1 cellular context compared by ENCODE assay signal in the genomic region with DNA sequence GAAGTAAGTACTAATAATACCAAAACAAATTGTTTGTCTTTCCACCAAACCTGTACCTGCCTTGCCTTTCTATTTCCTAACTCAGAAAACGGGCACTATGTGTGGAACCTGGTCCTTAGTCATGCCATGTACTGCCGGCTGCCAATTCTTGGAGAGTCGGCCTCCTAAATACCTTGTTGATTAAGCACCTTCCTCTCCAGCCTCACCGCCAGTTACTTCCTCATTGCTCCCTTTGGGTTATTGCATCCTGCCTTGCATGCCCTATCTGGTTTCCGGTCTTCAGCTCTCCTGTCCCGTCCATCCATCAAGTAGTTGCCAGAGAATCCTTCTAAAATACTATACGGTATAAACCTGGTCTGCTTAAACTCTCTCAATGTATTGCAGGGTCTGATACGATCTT.
A peak's percentile ranks its signal among the peaks of the same experiment; 100 is the strongest.
TF ChIP-seq lines count a peak whose summit lies in the region.
"Not testable (repeated sequence)": the region's sequence is repeated elsewhere in the genome, so short reads cannot be mapped to it uniquely, and the experiment has no call there.

No MANE protein-coding gene starts in this region.

TF ChIP-seq in K562, 482 proteins besides CTCF, POLR2A, EP300 and RAD21 (continues in another document):
- TF ChIP-seq CEBPB (tag; IDR thresholded peaks at IDR 0.05) (peak; percentile 29; the same call in 1 of the 2 replicates), MYC (IDR thresholded peaks at IDR 0.05; ENCODE audit: low read depth, low read length) (peak; percentile 11; the same call in 1 of the 2 replicates), ETV5 (CRISPR knock-in tag; IDR thresholded peaks at IDR 0.05; ENCODE audit: low read depth) (peak; percentile 84), ZNF311 (CRISPR knock-in tag; IDR thresholded peaks at IDR 0.05) (0 out of 2 replicates have a peak, but pooled peaks have one; percentile 26), DPF2 (IDR thresholded peaks at IDR 0.05) (0 out of 2 replicates have a peak, but pooled peaks have one; percentile 16), NR2C1 (tag; IDR thresholded peaks at IDR 0.05) (0 out of 2 replicates have a peak, but pooled peaks have one; percentile 13), HDAC1 (IDR thresholded peaks at IDR 0.05) (0 out of 4 replicates have a peak, but pooled peaks of 1 of the 2 experiments have one; percentile 23), TAF1 (IDR thresholded peaks at IDR 0.05; ENCODE audit: control insufficient read depth, extremely low read depth, insufficient read depth, low read length, severe bottlenecking) (peak; percentile 60), RCOR1 (IDR thresholded peaks at IDR 0.05; ENCODE audit: borderline replicate concordance in 1 of 2, low read depth in 2 of 2, low read length in 2 of 2) (peak in 1 of 2 experiments; percentile 71; a peak in 1 of 4 replicates), ELF1 (tag; IDR thresholded peaks at IDR 0.05) (peak; percentile 76), SUPT5H (IDR thresholded peaks at IDR 0.05) (peak; percentile 63), ZBTB26 (CRISPR knock-in tag; IDR thresholded peaks at IDR 0.05) (0 out of 2 replicates have a peak, but pooled peaks have one; percentile 45), CHD1 (IDR thresholded peaks at IDR 0.05; ENCODE audit: low read length) (peak; percentile 85), CEBPG (CRISPR knock-in tag; IDR thresholded peaks at IDR 0.05) (0 out of 2 replicates have a peak, but pooled peaks have one; percentile 32), ZFX (CRISPR knock-in tag; IDR thresholded peaks at IDR 0.05) (peak; percentile 44; the same call in 1 of the 2 replicates), ZNF395 (CRISPR knock-in tag; IDR thresholded peaks at IDR 0.05) (peak; percentile 9; the same call in 1 of the 2 replicates), FOXK2 (conservative IDR thresholded peaks at IDR 0.05 in 1 of 2, IDR thresholded peaks at IDR 0.05 in 1 of 2; ENCODE audit: low read depth in 2 of 2) (peak; percentile 74 to 75; a peak in 3 of 4 replicates), NFRKB (IDR thresholded peaks at IDR 0.05; ENCODE audit: low read depth) (peak; percentile 87; the same call in 1 of the 2 replicates), ZHX1 (conservative IDR thresholded peaks at IDR 0.05; ENCODE audit: low read length) (0 out of 2 replicates have a peak, but pooled peaks have one; percentile 6), OTX1 (CRISPR knock-in tag; IDR thresholded peaks at IDR 0.05) (peak; percentile 42; the same call in 1 of the 2 replicates), SMARCA4 (IDR thresholded peaks at IDR 0.05) (0 out of 2 replicates have a peak, but pooled peaks have one; percentile 34), TEAD4 (IDR thresholded peaks at IDR 0.05; ENCODE audit: low read length) (0 out of 2 replicates have a peak, but pooled peaks have one; percentile 9)
- not testable (repeated sequence) for TF ChIP-seq MYC (CRISPR knock-in tag; IDR thresholded peaks at IDR 0.05; ENCODE audit: borderline replicate concordance, low read depth); NR2C1 (IDR thresholded peaks at IDR 0.05); CEBPG (tag; conservative IDR thresholded peaks at IDR 0.05 in 1 of 2, IDR thresholded peaks at IDR 0.05 in 1 of 2); TEAD4 (CRISPR knock-in tag; IDR thresholded peaks at IDR 0.05; ENCODE audit: borderline replicate concordance)
- TF ChIP-seq, protein P1, sequence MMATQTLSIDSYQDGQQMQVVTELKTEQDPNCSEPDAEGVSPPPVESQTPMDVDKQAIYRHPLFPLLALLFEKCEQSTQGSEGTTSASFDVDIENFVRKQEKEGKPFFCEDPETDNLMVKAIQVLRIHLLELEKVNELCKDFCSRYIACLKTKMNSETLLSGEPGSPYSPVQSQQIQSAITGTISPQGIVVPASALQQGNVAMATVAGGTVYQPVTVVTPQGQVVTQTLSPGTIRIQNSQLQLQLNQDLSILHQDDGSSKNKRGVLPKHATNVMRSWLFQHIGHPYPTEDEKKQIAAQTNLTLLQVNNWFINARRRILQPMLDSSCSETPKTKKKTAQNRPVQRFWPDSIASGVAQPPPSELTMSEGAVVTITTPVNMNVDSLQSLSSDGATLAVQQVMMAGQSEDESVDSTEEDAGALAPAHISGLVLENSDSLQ (IDR thresholded peaks at IDR 0.05), result peak; percentile 69
- TF ChIP-seq, protein P2, sequence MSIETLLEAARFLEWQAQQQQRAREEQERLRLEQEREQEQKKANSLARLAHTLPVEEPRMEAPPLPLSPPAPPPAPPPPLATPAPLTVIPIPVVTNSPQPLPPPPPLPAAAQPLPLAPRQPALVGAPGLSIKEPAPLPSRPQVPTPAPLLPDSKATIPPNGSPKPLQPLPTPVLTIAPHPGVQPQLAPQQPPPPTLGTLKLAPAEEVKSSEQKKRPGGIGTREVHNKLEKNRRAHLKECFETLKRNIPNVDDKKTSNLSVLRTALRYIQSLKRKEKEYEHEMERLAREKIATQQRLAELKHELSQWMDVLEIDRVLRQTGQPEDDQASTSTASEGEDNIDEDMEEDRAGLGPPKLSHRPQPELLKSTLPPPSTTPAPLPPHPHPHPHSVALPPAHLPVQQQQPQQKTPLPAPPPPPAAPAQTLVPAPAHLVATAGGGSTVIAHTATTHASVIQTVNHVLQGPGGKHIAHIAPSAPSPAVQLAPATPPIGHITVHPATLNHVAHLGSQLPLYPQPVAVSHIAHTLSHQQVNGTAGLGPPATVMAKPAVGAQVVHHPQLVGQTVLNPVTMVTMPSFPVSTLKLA (conservative IDR thresholded peaks at IDR 0.05), result peak in 1 of 2 experiments; percentile 31; a peak in 1 of 4 replicates
- TF ChIP-seq, protein P3, sequence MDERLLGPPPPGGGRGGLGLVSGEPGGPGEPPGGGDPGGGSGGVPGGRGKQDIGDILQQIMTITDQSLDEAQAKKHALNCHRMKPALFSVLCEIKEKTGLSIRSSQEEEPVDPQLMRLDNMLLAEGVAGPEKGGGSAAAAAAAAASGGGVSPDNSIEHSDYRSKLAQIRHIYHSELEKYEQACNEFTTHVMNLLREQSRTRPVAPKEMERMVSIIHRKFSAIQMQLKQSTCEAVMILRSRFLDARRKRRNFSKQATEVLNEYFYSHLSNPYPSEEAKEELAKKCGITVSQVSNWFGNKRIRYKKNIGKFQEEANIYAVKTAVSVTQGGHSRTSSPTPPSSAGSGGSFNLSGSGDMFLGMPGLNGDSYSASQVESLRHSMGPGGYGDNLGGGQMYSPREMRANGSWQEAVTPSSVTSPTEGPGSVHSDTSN (CRISPR knock-in tag; IDR thresholded peaks at IDR 0.05; ENCODE audit: low read depth), result not testable (repeated sequence)
- TF ChIP-seq, protein P3 (tag; conservative IDR thresholded peaks at IDR 0.05; ENCODE audit: low read depth), result 0 out of 2 replicates have a peak, but pooled peaks have one; percentile 15
- TF ChIP-seq, protein P4, sequence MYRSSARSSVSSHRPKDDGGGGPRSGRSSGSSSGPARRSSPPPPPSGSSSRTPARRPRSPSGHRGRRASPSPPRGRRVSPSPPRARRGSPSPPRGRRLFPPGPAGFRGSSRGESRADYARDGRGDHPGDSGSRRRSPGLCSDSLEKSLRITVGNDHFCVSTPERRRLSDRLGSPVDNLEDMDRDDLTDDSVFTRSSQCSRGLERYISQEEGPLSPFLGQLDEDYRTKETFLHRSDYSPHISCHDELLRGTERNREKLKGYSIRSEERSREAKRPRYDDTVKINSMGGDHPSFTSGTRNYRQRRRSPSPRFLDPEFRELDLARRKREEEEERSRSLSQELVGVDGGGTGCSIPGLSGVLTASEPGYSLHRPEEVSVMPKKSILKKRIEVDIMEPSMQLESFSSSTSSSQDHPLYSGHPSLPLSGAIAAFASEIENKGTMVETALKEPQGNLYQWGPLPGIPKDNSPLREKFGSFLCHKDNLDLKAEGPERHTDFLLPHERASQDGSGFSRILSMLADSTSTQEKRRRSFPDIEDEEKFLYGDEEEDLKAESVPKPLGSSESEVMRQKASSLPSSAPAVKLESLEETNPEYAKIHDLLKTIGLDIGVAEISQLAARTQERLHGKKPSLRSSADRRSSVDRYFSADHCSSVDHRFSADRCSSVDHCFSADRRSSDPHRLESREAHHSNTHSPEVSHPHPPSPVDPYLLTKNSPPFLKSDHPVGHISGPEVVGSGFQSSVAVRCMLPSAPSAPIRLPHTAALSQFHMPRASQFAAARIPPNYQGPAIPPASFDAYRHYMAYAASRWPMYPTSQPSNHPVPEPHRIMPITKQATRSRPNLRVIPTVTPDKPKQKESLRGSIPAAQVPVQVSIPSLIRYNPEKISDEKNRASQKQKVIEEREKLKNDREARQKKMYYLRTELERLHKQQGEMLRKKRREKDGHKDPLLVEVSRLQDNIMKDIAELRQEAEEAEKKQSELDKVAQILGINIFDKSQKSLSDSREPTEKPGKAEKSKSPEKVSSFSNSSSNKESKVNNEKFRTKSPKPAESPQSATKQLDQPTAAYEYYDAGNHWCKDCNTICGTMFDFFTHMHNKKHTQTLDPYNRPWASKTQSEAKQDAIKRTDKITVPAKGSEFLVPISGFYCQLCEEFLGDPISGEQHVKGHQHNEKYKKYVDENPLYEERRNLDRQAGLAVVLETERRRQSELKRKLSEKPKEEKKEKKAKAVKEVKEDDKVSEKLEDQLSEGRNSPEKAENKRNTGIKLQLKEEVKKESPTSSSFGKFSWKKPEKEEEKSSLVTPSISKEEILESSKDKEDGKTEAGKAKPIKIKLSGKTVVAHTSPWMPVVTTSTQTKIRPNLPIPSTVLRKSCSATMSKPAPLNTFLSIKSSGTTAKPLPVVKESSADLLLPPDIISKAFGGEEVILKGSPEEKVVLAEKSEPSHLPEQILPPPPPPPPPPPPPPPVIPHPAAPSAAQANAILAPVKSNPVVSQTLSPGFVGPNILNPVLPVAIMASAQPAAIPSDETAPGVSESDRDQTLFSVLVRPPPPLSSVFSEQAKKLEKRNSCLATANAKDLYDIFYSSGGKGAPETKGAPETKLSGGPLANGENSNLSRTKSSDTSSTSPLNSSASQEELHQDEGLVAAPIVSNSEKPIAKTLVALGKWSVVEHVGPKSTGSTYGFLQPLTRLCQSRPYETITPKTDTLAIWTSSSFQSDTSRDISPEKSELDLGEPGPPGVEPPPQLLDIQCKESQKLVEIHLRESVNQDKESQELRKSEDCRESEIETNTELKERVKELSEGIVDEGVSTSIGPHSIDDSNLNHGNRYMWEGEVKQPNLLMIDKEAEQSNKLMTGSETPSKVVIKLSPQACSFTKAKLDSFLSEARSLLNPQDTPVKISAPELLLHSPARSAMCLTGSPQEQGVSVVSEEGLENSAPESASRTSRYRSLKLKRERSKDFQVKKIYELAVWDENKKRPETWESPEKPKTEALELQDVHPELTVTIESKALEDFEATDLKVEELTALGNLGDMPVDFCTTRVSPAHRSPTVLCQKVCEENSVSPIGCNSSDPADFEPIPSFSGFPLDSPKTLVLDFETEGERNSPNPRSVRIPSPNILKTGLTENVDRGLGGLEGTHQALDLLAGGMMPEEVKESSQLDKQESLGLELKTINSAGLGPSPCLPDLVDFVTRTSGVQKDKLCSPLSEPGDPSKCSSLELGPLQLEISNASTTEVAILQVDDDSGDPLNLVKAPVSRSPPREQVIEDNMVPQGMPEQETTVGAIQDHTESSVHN (IDR thresholded peaks at IDR 0.05; ENCODE audit: borderline replicate concordance in 1 of 2, low read depth in 1 of 2), result 0 out of 4 replicates have a peak, but pooled peaks of 1 of the 2 experiments have one; percentile 37
- TF ChIP-seq, protein P5, sequence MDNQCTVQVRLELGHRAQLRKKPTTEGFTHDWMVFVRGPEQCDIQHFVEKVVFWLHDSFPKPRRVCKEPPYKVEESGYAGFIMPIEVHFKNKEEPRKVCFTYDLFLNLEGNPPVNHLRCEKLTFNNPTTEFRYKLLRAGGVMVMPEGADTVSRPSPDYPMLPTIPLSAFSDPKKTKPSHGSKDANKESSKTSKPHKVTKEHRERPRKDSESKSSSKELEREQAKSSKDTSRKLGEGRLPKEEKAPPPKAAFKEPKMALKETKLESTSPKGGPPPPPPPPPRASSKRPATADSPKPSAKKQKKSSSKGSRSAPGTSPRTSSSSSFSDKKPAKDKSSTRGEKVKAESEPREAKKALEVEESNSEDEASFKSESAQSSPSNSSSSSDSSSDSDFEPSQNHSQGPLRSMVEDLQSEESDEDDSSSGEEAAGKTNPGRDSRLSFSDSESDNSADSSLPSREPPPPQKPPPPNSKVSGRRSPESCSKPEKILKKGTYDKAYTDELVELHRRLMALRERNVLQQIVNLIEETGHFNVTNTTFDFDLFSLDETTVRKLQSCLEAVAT (IDR thresholded peaks at IDR 0.05), result peak; percentile 23 to 70; a peak in 3 of 4 replicates
